ENCODE assay signal across 1 cellular context in the genomic region with DNA sequence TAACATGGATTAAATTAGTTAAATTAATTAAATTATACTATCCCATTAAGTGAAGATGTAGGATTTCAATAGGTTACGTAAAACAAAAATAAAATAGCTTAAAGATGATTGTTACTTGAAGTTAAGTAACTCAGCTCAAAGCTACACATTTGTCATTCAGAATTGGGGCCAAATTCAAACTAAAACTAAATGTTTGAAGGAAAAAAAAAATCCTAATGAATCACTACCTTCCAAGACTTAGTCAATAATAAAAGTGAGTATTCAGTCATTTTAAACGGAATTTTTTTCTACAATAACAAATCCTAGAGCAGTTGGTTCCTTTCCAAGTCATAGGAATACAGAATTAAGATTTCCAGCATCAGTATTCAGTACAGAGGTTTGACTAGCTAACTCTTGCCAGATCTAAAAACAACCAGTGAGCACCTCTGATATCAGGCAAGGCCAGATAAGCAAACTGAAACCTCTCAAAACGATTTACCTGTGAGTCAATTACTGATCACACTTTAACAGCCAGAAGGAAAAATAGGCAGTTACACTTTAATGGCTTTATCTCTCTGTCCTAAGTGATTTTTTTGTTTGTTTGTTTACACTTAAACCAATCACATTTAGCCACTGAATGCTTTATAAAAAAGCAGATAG.
TF ChIP-seq lines count a peak whose summit lies in the region.

No MANE protein-coding gene starts in this region.

TF ChIP-seq in IMR-90, 13 proteins besides CTCF, POLR2A, EP300 and RAD21 (continued from another document):
- TF ChIP-seq BHLHE40 (IDR thresholded peaks at IDR 0.05; ENCODE audit: low read depth, low read length) (no peak), MXI1 (IDR thresholded peaks at IDR 0.05; ENCODE audit: borderline replicate concordance, low read depth, low read length) (no peak), MAFK (IDR thresholded peaks at IDR 0.05; ENCODE audit: low read depth, low read length) (no peak)
- TF ChIP-seq, protein P1, sequence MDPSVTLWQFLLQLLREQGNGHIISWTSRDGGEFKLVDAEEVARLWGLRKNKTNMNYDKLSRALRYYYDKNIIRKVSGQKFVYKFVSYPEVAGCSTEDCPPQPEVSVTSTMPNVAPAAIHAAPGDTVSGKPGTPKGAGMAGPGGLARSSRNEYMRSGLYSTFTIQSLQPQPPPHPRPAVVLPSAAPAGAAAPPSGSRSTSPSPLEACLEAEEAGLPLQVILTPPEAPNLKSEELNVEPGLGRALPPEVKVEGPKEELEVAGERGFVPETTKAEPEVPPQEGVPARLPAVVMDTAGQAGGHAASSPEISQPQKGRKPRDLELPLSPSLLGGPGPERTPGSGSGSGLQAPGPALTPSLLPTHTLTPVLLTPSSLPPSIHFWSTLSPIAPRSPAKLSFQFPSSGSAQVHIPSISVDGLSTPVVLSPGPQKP (IDR thresholded peaks at IDR 0.05; ENCODE audit: borderline replicate concordance, low read depth, low read length) = no peak
- TF ChIP-seq, protein P2, sequence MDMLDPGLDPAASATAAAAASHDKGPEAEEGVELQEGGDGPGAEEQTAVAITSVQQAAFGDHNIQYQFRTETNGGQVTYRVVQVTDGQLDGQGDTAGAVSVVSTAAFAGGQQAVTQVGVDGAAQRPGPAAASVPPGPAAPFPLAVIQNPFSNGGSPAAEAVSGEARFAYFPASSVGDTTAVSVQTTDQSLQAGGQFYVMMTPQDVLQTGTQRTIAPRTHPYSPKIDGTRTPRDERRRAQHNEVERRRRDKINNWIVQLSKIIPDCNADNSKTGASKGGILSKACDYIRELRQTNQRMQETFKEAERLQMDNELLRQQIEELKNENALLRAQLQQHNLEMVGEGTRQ (IDR thresholded peaks at IDR 0.05; ENCODE audit: low read depth, low read length) = no peak
TF ChIP-seq in IMR-90: peak in this region for 0.
